1 cellular context compared by ENCODE assay signal in genomic region chr10:110461530-110461929, GRCh38.
TF ChIP-seq lines count a peak whose summit lies in the region.

No MANE protein-coding gene starts in this region.

TF ChIP-seq in SK-N-SH, 30 proteins besides CTCF, POLR2A, EP300 and RAD21:
- TF ChIP-seq RXRA (IDR thresholded peaks at IDR 0.05; ENCODE audit: borderline replicate concordance, low read depth) (no peak), CHD2 (IDR thresholded peaks at IDR 0.05; ENCODE audit: low read length, partially characterized antibody) (no peak), NFIC (IDR thresholded peaks at IDR 0.05; ENCODE audit: borderline replicate concordance) (no peak), POLR2AphosphoS5 (IDR thresholded peaks at IDR 0.05; ENCODE audit: low read depth, low read length) (no peak), NRF1 (IDR thresholded peaks at IDR 0.05; ENCODE audit: low read depth, low read length) (no peak), PBX3 (IDR thresholded peaks at IDR 0.05) (no peak), FOXM1 (IDR thresholded peaks at IDR 0.05; ENCODE audit: low read depth) (no peak), YY1 (IDR thresholded peaks at IDR 0.05; ENCODE audit: low read depth) (no peak), TCF12 (IDR thresholded peaks at IDR 0.05) (no peak), RFX5 (IDR thresholded peaks at IDR 0.05; ENCODE audit: low read length) (no peak), REST (IDR thresholded peaks at IDR 0.05; ENCODE audit: low read depth, low read length) (no peak), GATA2 (CRISPR knock-in tag; IDR thresholded peaks at IDR 0.05) (no peak), MAX (IDR thresholded peaks at IDR 0.05; ENCODE audit: low read depth) (no peak), USF2 (IDR thresholded peaks at IDR 0.05; ENCODE audit: borderline replicate concordance, low read depth, low read length) (no peak), EZH2phosphoT487 (IDR thresholded peaks at IDR 0.05; ENCODE audit: borderline replicate concordance, low read depth) (no peak), USF1 (IDR thresholded peaks at IDR 0.05; ENCODE audit: borderline replicate concordance, low read depth) (no peak), TEAD4 (IDR thresholded peaks at IDR 0.05; ENCODE audit: borderline replicate concordance, insufficient read depth) (no peak), MEF2A (IDR thresholded peaks at IDR 0.05; ENCODE audit: borderline replicate concordance, low read depth) (no peak), ELF1 (IDR thresholded peaks at IDR 0.05) (no peak)
